Comparison of ENCODE assay signal across 8 cellular contexts in the genomic region with DNA sequence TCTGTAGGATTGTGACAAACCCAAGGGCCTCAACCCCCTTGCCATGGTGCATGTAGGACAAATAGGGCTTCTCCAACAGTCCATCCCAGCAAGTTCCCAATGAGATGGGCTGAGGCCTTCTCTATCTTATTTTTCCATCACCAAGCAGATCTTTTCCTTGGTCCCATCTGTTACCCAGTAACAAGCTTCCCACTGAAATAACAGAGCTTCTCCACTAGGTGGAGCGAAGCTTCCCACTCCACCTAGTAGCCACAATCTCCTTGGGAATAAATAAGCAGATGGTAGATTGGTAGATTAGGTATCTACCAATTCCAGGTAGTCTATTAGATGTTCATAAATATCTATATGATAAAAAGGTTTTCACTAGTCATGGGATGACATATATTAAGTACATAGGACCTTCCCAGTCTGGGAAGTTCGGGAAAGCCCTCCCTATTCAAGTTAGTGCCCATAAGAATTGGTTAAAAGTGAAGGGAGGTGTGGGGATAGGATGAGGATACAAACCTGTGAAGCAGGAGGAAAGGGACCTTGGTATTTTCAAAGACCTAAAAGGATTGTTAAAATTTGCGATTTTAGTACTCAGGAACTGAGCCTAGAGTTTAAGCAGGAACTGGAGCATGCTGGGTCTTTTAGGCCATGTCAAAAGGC. TPM values are rescaled to one million over a fixed set of nuclear protein-coding genes. Genes with fewer than 3 reads are reported as not detected.
A peak's percentile ranks its signal among the peaks of the same experiment; 100 is the strongest.
DNase-seq lines count a peak whose midpoint lies in the region; ATAC-seq and TF ChIP-seq lines count a peak whose summit lies in the region.

No MANE protein-coding gene starts in this region.

- H3K27ac ChIP-seq in colonic mucosa, result no peak overlapping the region

- DNase-seq in SIG-M5 treated with dmso at 0.1 percent for 504 hours (lab: John Stamatoyannopoulos, UW; ENCODE audit: unreplicated experiment) (peak; percentile 25), SIG-M5 (lab: John Stamatoyannopoulos, UW) (no peak), colonic mucosa (no peak), pons (ENCODE audit: low spot score) (peak; percentile 9), inferior parietal cortex (ENCODE audit: extremely low spot score) (no peak)

- peak; percentile 76 for TF ChIP-seq CTCF in LNCAP (IDR thresholded peaks at IDR 0.05)
- TF ChIP-seq CTCF in colonic mucosa (IDR thresholded peaks at IDR 0.05), result peak; percentile 39

- intact Hi-C loops in colonic mucosa (cut with DNase I), result no loop called here

- no peaks in the 10 kb centered on the region for H3K36me3 ChIP-seq in colonic mucosa

- no peak for ATAC-seq in HG03457 (IDR thresholded peaks at IDR 0.05; ENCODE audit: unreplicated experiment)
- ATAC-seq in GM18861 (IDR thresholded peaks at IDR 0.05; ENCODE audit: unreplicated experiment), result no peak

- H3K27me3 ChIP-seq in colonic mucosa, result no peaks in the 10 kb centered on the region

- H3K9me3 ChIP-seq in colonic mucosa, result no peaks in the 10 kb centered on the region

- no peaks in the 10 kb centered on the region for H3K4me1 ChIP-seq in colonic mucosa

- no peak overlapping the region for H3K4me3 ChIP-seq in colonic mucosa

- no peak overlapping the region for H3K9ac ChIP-seq in colonic mucosa (ENCODE audit: low read depth in 2 of 2, low read length in 2 of 2)

RNA-seq across cellular contexts. Expression of gene OR52L1, which starts 5.9 kb away (rescaled TPM):
- total RNA-seq in colonic mucosa, result not detected

RNA-seq across cellular contexts. Expression of gene OR56A4, which starts 14.0 kb away (rescaled TPM):
- total RNA-seq in colonic mucosa, result not detected

RNA-seq across cellular contexts. Expression of gene OR56A5, which starts 24.4 kb away (rescaled TPM):
- total RNA-seq in colonic mucosa, result not detected

RNA-seq across cellular contexts. Expression of gene OR56A1, which starts 37.8 kb away (rescaled TPM):
- total RNA-seq in colonic mucosa, result not detected

RNA-seq across cellular contexts. Expression of gene OR56A3, which starts 50.7 kb away (rescaled TPM):
- total RNA-seq in colonic mucosa, result not detected

Comparison
In these comparisons a context has a peak if more than half of its experiments do, and no peak if none do; other contexts are left out.
1. DNase-seq: peak in SIG-M5 treated with dmso at 0.1 percent for 504 hours (single experiment) and pons (single experiment); none in SIG-M5 (single experiment), colonic mucosa (single experiment) and inferior parietal cortex (single experiment).